In genomic region chr14:73491977-73492552, GRCh38 we compare ENCODE assay signal across 8 cellular contexts. TPM values are rescaled to one million over a fixed set of nuclear protein-coding genes. Genes with fewer than 3 reads are reported as not detected.
DNase-seq lines count a peak whose midpoint lies in the region; ATAC-seq and TF ChIP-seq lines count a peak whose summit lies in the region.

No MANE protein-coding gene starts in this region.

- H3K79me2 ChIP-seq in mammary epithelial cell (ENCODE audit: insufficient read depth, low read length): peaks cover 35% of the 10 kb centered on the region

- H3K27ac ChIP-seq in 22Rv1: peak overlapping the region; percentile 85; the same call in 1 of the 2 replicates
- H3K27ac ChIP-seq in HL-60 (replicated peaks): no peak overlapping the region
- H3K27ac ChIP-seq in mammary epithelial cell (ENCODE audit: insufficient read depth, low read depth, low read length): no peak overlapping the region
- H3K27ac ChIP-seq in mucosa of rectum (ENCODE audit: low read depth in 2 of 2, low read length in 2 of 2): peak overlapping the region in 1 of 2 donors; percentile 90

- TF ChIP-seq CTCF in 22Rv1 (IDR thresholded peaks at IDR 0.05) (no peak), HL-60 (IDR thresholded peaks at IDR 0.05; ENCODE audit: insufficient read depth, low read length) (no peak), mammary epithelial cell (conservative IDR thresholded peaks at IDR 0.05 in 1 of 2, IDR thresholded peaks at IDR 0.05 in 1 of 2; ENCODE audit: extremely low read depth in 1 of 2, insufficient read depth in 1 of 2, low read depth in 1 of 2, low read length in 2 of 2) (no peak)

- peak overlapping the region; percentile 99 for H2AFZ ChIP-seq in mammary epithelial cell (ENCODE audit: low read depth, low read length)

- ATAC-seq in GM19455 (IDR thresholded peaks at IDR 0.05; ENCODE audit: unreplicated experiment) (no peak), HG02973 (IDR thresholded peaks at IDR 0.05; ENCODE audit: unreplicated experiment) (no peak), GM18867 (IDR thresholded peaks at IDR 0.05; ENCODE audit: unreplicated experiment) (no peak)

- no TSS peak for BruUV-seq in mammary epithelial cell (replicated peaks; lab: Mats Ljungman, UMichigan)

- H3K9me3 ChIP-seq in mammary epithelial cell (replicated peaks; ENCODE audit: insufficient read depth, low read length) (no peaks in the 10 kb centered on the region), mucosa of rectum (ENCODE audit: control insufficient read depth in 2 of 2, low read length in 2 of 2) (no peaks in the 10 kb centered on the region)

- no peak overlapping the region for H3K9ac ChIP-seq in mammary epithelial cell (ENCODE audit: insufficient read depth, low read length)
- peak overlapping the region; percentile 56 to 86 for H3K9ac ChIP-seq in mucosa of rectum (ENCODE audit: low read depth in 1 of 2, low read length in 2 of 2)

- H3K4me1 ChIP-seq in mammary epithelial cell (ENCODE audit: insufficient read depth, low read length) (peaks cover 30% of the 10 kb centered on the region), mucosa of rectum (ENCODE audit: control insufficient read depth in 2 of 2, insufficient read depth in 2 of 2, low read length in 2 of 2) (peaks cover 13 to 16% of the 10 kb centered on the region in 2 donors)

- H3K4me3 ChIP-seq in HL-60 (replicated peaks; ENCODE audit: insufficient read depth, low read length) (peak overlapping the region; percentile 49), mammary epithelial cell (replicated peaks in 1 of 3; ENCODE audit: insufficient read depth in 1 of 3, low read depth in 2 of 3, low read length in 3 of 3) (peak overlapping the region; percentile 72 to 80 (median 78)), mucosa of rectum (ENCODE audit: low read length in 2 of 2) (peak overlapping the region; percentile 82 to 87)

- in situ Hi-C loops in mammary epithelial cell (cut with MboI; ENCODE audit: low sequenced_read_pairs in 2 of 2): no loop called here

- peak overlapping the region; percentile 99 for H3K4me2 ChIP-seq in mammary epithelial cell (ENCODE audit: insufficient read depth, low read depth, low read length)

- H4K20me1 ChIP-seq in mammary epithelial cell (ENCODE audit: insufficient read depth, low read length): no peaks in the 10 kb centered on the region

- DNase-seq in HL-60 (ENCODE audit: low read depth in 1 of 2, low spot score in 1 of 2) (no peak), mammary epithelial cell (no peak), DMS153 treated with DMSO at 0.1 percent for 48 hours (lab: John Stamatoyannopoulos, UW; ENCODE audit: unreplicated experiment) (no peak)

- intact Hi-C loops in mammary epithelial cell (cut with micrococcal nuclease): loop anchor here (5.0 kb wide), 1 partner anchor 140 kb away; no protein-coding TSS in a partner anchor

- CTCF ChIA-PET in mammary epithelial cell (lab: Charles Lee; ENCODE audit: low non-redundant PET): no interaction called here

- H3K36me3 ChIP-seq in mammary epithelial cell (ENCODE audit: insufficient read depth, low read length): no peaks in the 10 kb centered on the region
- peaks cover 0 to 4% of the 10 kb centered on the region in 2 donors for H3K36me3 ChIP-seq in mucosa of rectum (ENCODE audit: control insufficient read depth in 2 of 2, insufficient read depth in 2 of 2, low read length in 2 of 2)

- H3K27me3 ChIP-seq in HL-60 (ENCODE audit: insufficient read depth, poor library complexity, severe bottlenecking): no peaks in the 10 kb centered on the region
- H3K27me3 ChIP-seq in mammary epithelial cell (ENCODE audit: insufficient read depth, low read length): no peaks in the 10 kb centered on the region
- no peaks in the 10 kb centered on the region for H3K27me3 ChIP-seq in mucosa of rectum (ENCODE audit: control insufficient read depth in 2 of 2, insufficient read depth in 2 of 2, low read length in 2 of 2)

- dilution Hi-C loops in mammary epithelial cell (cut with HindIII; ENCODE audit: low sequenced_read_pairs): no loop called here

- WGBS in mammary epithelial cell (ENCODE audit: low coverage, missing lambda C conversion rate): 74% methylated on average over 13 of the region's 28 CpGs

RNA-seq across cellular contexts. Expression of gene RIOX1, which starts 1.3 kb away (rescaled TPM):
- 10 to 100 TPM; 14.8 to 26.3 TPM for total RNA-seq in mammary epithelial cell
- polyA plus RNA-seq in mammary epithelial cell: 15.8 TPM
- polyA minus RNA-seq in mammary epithelial cell: 12.0 TPM

RNA-seq across cellular contexts. Expression of gene NUMB, which starts 33.7 kb away (rescaled TPM):
- total RNA-seq in mammary epithelial cell: 100 to 1,000 TPM in 1 of 2 donors, 10 to 100 TPM in 1; 57.2 to 104 TPM
- 89.1 TPM for polyA plus RNA-seq in mammary epithelial cell
- 125 TPM for polyA minus RNA-seq in mammary epithelial cell

RNA-seq across cellular contexts. Expression of gene ACOT1, which starts 44.9 kb away (rescaled TPM):
- 10 to 100 TPM in 1 of 2 donors, 1 to 10 TPM in 1; 3.4 to 17.0 TPM for total RNA-seq in mammary epithelial cell
- polyA plus RNA-seq in mammary epithelial cell: 10.9 TPM
- 3.8 TPM for polyA minus RNA-seq in mammary epithelial cell
